8 cellular contexts compared by ENCODE assay signal in genomic region chr14:60980811-60981625, GRCh38. TPM values are rescaled to one million over a fixed set of nuclear protein-coding genes. Genes with fewer than 3 reads are reported as not detected.
DNase-seq lines count a peak whose midpoint lies in the region; ATAC-seq and TF ChIP-seq lines count a peak whose summit lies in the region.

Gene SLC38A6 (plus strand): TSS chr14:60981245. CDS start chr14:60981278, 33 bp downstream.
Gene TRMT5 (minus strand): TSS chr14:60981079. CDS start chr14:60980973, 106 bp downstream.

- no peak for TF ChIP-seq CTCF in progenitor cell of endocrine pancreas (IDR thresholded peaks at IDR 0.05; ENCODE audit: unreplicated experiment)
- TF ChIP-seq CTCF in upper lobe of right lung (IDR thresholded peaks at IDR 0.05), result no peak

- H3K36me3 Mint-ChIP-seq in T-cell (peaks cover 13% of the 10 kb centered on the region), progenitor cell of endocrine pancreas (ENCODE audit: insufficient read depth) (no peaks in the 10 kb centered on the region)

- CTCF ChIA-PET in T-cell (lab: Charles Lee), result interaction anchor here in 1 of 2 donors (0.5 to 1.4 kb wide), 4 partner anchors 248 to 715 kb away, joined by 3 to 4 read pairs (median 3); no protein-coding TSS in a partner anchor

- H3K27me3 ChIP-seq in upper lobe of right lung, result no peaks in the 10 kb centered on the region

- H3K9me3 ChIP-seq in upper lobe of right lung, result no peaks in the 10 kb centered on the region

- H3K9me3 Mint-ChIP-seq in T-cell, result no peaks in the 10 kb centered on the region
- H3K9me3 Mint-ChIP-seq in progenitor cell of endocrine pancreas (ENCODE audit: low read depth), result no peaks in the 10 kb centered on the region

- H3K27ac ChIP-seq in angular gyrus (ENCODE audit: low read depth, low read length) (peak within 1 kb of the TSS; percentile 67), upper lobe of right lung (peak within 1 kb of the TSS; percentile 83)

- H3K4me1 ChIP-seq in upper lobe of right lung, result peaks cover 27% of the 10 kb centered on the region

- H3K4me3 Mint-ChIP-seq in T-cell, result no peak within 1 kb of the TSS
- no peak within 1 kb of the TSS for H3K4me3 Mint-ChIP-seq in progenitor cell of endocrine pancreas (ENCODE audit: low read depth)

- peak within 1 kb of the TSS; percentile 64 for H3K4me3 ChIP-seq in upper lobe of right lung

- peak; percentile 66 for DNase-seq in NCI-H146 treated with DMSO at 0.1 percent for 48 hours (lab: John Stamatoyannopoulos, UW; ENCODE audit: unreplicated experiment)
- peak; percentile 83 to 96 (median 89) for DNase-seq in T-cell
- peak; percentile 94 for DNase-seq in left ventricle myocardium superior
- peak; percentile 82 for DNase-seq in progenitor cell of endocrine pancreas (ENCODE audit: low spot score, unreplicated experiment)
- DNase-seq in upper lobe of right lung, result peak; percentile 96

- H3K27me3 Mint-ChIP-seq in T-cell (no peaks in the 10 kb centered on the region), progenitor cell of endocrine pancreas (no peaks in the 10 kb centered on the region)

- H3K36me3 ChIP-seq in upper lobe of right lung, result no peaks in the 10 kb centered on the region

- ATAC-seq in GM18498 (IDR thresholded peaks at IDR 0.05; ENCODE audit: unreplicated experiment), result peak; percentile 91
- peak; percentile 75 for ATAC-seq in HG02884 (IDR thresholded peaks at IDR 0.05; ENCODE audit: unreplicated experiment)
- peak; percentile 88 to 92 (median 91) for ATAC-seq in T-cell (replicated peaks in 1 of 4)
- ATAC-seq in left ventricle myocardium superior, result peak; percentile 99
- ATAC-seq in upper lobe of right lung, result peak; percentile 98

- intact Hi-C loops in left ventricle myocardium superior (cut with micrococcal nuclease) (no loop called here), upper lobe of right lung (cut with DNase I) (no loop called here)

- H3K4me1 Mint-ChIP-seq in T-cell (peaks cover 24 to 30% (median 25%) of the 10 kb centered on the region in 3 donors), progenitor cell of endocrine pancreas (ENCODE audit: low read depth) (peaks cover 10% of the 10 kb centered on the region)

- H3K27ac Mint-ChIP-seq in T-cell (no peak within 1 kb of the TSS), progenitor cell of endocrine pancreas (no peak within 1 kb of the TSS)

- POLR2A ChIA-PET in T-cell (lab: Charles Lee), result interaction anchor here (0.5 to 0.6 kb wide), 3 partner anchors 63 to 338 kb away, joined by 3 to 8 read pairs (median 4); no protein-coding TSS in a partner anchor

RNA-seq across cellular contexts. Expression of gene SLC38A6, which starts in this region (rescaled TPM):
- 10 to 100 TPM; 11.1 to 20.3 (median 14.2) TPM for total RNA-seq in T-cell
- 5.3 TPM for total RNA-seq in left ventricle myocardium superior
- total RNA-seq in progenitor cell of endocrine pancreas, result 14.4 and 18.7 TPM in 2 replicates
- total RNA-seq in upper lobe of right lung, result 24.3 TPM

RNA-seq across cellular contexts. Expression of gene TRMT5, which starts in this region (rescaled TPM):
- total RNA-seq in T-cell, result 1 to 10 TPM; 3.6 to 7.6 (median 5.7) TPM
- total RNA-seq in left ventricle myocardium superior, result 5.7 TPM
- total RNA-seq in progenitor cell of endocrine pancreas, result 13.1 and 15.0 TPM in 2 replicates
- 11.3 TPM for total RNA-seq in upper lobe of right lung

Comparison
In these comparisons a context has a peak if more than half of its experiments do, and no peak if none do; other contexts are left out.
1. Peak in every context shown above with its lines: DNase-seq, ATAC-seq, H3K4me3 ChIP-seq and H3K27ac ChIP-seq.